In genomic region chr7:18393465-18394118, GRCh38 we compare ENCODE assay signal across 1 cellular context.
TF ChIP-seq lines count a peak whose summit lies in the region.

No MANE protein-coding gene starts in this region.

TF ChIP-seq in SK-N-SH treated with all-trans-retinoic acid at 6 μM for 48 hours, 23 proteins besides CTCF, POLR2A, EP300 and RAD21 (continued from another document):
- no peak for TF ChIP-seq CREB5 (CRISPR knock-in tag; IDR thresholded peaks at IDR 0.05; ENCODE audit: low read depth)
- no peak for TF ChIP-seq CSRNP3 (CRISPR knock-in tag; IDR thresholded peaks at IDR 0.05)
- no peak for TF ChIP-seq ARNTL (CRISPR knock-in tag; IDR thresholded peaks at IDR 0.05; ENCODE audit: borderline replicate concordance, low read depth)
- TF ChIP-seq SNAI2 (CRISPR knock-in tag; IDR thresholded peaks at IDR 0.05) = no peak
- no peak for TF ChIP-seq BACH2 (CRISPR knock-in tag; IDR thresholded peaks at IDR 0.05; ENCODE audit: borderline replicate concordance)
